In the genomic region with DNA sequence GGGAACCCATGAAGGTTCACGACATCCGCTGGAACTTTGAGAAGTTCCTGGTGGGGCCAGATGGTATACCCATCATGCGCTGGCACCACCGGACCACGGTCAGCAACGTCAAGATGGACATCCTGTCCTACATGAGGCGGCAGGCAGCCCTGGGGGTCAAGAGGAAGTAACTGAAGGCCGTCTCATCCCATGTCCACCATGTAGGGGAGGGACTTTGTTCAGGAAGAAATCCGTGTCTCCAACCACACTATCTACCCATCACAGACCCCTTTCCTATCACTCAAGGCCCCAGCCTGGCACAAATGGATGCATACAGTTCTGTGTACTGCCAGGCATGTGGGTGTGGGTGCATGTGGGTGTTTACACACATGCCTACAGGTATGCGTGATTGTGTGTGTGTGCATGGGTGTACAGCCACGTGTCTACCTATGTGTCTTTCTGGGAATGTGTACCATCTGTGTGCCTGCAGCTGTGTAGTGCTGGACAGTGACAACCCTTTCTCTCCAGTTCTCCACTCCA, we compare ENCODE assay signal across 1 cellular context.
TF ChIP-seq lines count a peak whose summit lies in the region.

No MANE protein-coding gene starts in this region.

TF ChIP-seq in HEK293, 187 proteins besides CTCF, POLR2A, EP300 and RAD21:
- TF ChIP-seq, protein P1, sequence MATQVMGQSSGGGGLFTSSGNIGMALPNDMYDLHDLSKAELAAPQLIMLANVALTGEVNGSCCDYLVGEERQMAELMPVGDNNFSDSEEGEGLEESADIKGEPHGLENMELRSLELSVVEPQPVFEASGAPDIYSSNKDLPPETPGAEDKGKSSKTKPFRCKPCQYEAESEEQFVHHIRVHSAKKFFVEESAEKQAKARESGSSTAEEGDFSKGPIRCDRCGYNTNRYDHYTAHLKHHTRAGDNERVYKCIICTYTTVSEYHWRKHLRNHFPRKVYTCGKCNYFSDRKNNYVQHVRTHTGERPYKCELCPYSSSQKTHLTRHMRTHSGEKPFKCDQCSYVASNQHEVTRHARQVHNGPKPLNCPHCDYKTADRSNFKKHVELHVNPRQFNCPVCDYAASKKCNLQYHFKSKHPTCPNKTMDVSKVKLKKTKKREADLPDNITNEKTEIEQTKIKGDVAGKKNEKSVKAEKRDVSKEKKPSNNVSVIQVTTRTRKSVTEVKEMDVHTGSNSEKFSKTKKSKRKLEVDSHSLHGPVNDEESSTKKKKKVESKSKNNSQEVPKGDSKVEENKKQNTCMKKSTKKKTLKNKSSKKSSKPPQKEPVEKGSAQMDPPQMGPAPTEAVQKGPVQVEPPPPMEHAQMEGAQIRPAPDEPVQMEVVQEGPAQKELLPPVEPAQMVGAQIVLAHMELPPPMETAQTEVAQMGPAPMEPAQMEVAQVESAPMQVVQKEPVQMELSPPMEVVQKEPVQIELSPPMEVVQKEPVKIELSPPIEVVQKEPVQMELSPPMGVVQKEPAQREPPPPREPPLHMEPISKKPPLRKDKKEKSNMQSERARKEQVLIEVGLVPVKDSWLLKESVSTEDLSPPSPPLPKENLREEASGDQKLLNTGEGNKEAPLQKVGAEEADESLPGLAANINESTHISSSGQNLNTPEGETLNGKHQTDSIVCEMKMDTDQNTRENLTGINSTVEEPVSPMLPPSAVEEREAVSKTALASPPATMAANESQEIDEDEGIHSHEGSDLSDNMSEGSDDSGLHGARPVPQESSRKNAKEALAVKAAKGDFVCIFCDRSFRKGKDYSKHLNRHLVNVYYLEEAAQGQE (tag by site-specific recombination; IDR thresholded peaks at IDR 0.05) = 0 out of 2 replicates have a peak, but pooled peaks have one; percentile 31
- no peak for TF ChIP-seq KLF9 (tag by site-specific recombination; IDR thresholded peaks at IDR 0.05; ENCODE audit: low read depth)
